In genomic region chr4:41661447-41662076, GRCh38 we compare ENCODE assay signal across 8 cellular contexts.
A peak's percentile ranks its signal among the peaks of the same experiment; 100 is the strongest.
DNase-seq lines count a peak whose midpoint lies in the region; ATAC-seq, FAIRE-seq and TF ChIP-seq lines count a peak whose summit lies in the region.

No MANE protein-coding gene starts in this region.

- ATAC-seq in GM19035 (IDR thresholded peaks at IDR 0.05; ENCODE audit: unreplicated experiment): no peak

- H3K36me3 ChIP-seq in Peyer's patch (no peaks in the 10 kb centered on the region), ascending aorta (peaks cover 3 to 12% of the 10 kb centered on the region in 2 donors), hepatocyte (replicated peaks; ENCODE audit: insufficient read depth, low read depth) (no peaks in the 10 kb centered on the region), small intestine (ENCODE audit: control insufficient read depth in 2 of 2, insufficient read depth in 2 of 2, low read length in 2 of 2) (no peaks in the 10 kb centered on the region)

- TF ChIP-seq CTCF in GM12872 (IDR thresholded peaks at IDR 0.05; ENCODE audit: insufficient read depth, low read depth, low read length) (peak; percentile 89), Peyer's patch (IDR thresholded peaks at IDR 0.05) (peak; percentile 36 to 87 (median 80)), ascending aorta (IDR thresholded peaks at IDR 0.05) (peak; percentile 73 to 93 (median 92)), hepatocyte (IDR thresholded peaks at IDR 0.05; ENCODE audit: poor library complexity) (peak; percentile 90)

- no peaks in the 10 kb centered on the region for H3K79me2 ChIP-seq in hepatocyte

- no peaks in the 10 kb centered on the region for H3K27me3 ChIP-seq in Peyer's patch
- H3K27me3 ChIP-seq in ascending aorta: no peaks in the 10 kb centered on the region
- no peaks in the 10 kb centered on the region for H3K27me3 ChIP-seq in hepatocyte
- H3K27me3 ChIP-seq in small intestine (ENCODE audit: control insufficient read depth in 2 of 2, insufficient read depth in 2 of 2, low read length in 2 of 2): no peaks in the 10 kb centered on the region

- H3K27ac ChIP-seq in Peyer's patch (no peak overlapping the region), ascending aorta (no peak overlapping the region), hepatocyte (no peak overlapping the region), small intestine (ENCODE audit: low read depth in 1 of 2, low read length in 1 of 2) (no peak overlapping the region)

- FAIRE-seq in small intestine (lab: Jason Lieb, UNC): peak; percentile 57

- no peak overlapping the region for H3K4me2 ChIP-seq in hepatocyte

- H4K20me1 ChIP-seq in hepatocyte (ENCODE audit: insufficient read depth, poor library complexity, severe bottlenecking): no peaks in the 10 kb centered on the region

- no peaks in the 10 kb centered on the region for H3K9me3 ChIP-seq in Peyer's patch
- no peaks in the 10 kb centered on the region for H3K9me3 ChIP-seq in ascending aorta
- H3K9me3 ChIP-seq in hepatocyte (ENCODE audit: low read depth): no peaks in the 10 kb centered on the region
- no peaks in the 10 kb centered on the region for H3K9me3 ChIP-seq in small intestine (ENCODE audit: control insufficient read depth, low read depth)

- H3K9me2 ChIP-seq in hepatocyte (replicated peaks; ENCODE audit: insufficient read depth): no peaks in the 10 kb centered on the region

- H3K4me1 ChIP-seq in Peyer's patch (no peaks in the 10 kb centered on the region), ascending aorta (peaks cover 7% of the 10 kb centered on the region in 2 donors), hepatocyte (ENCODE audit: insufficient read depth) (peaks cover 3% of the 10 kb centered on the region), small intestine (ENCODE audit: control insufficient read depth in 2 of 2, insufficient read depth in 1 of 2, low read depth in 1 of 2, low read length in 1 of 2) (no peaks in the 10 kb centered on the region)

- WGBS in hepatocyte (ENCODE audit: low lambda C conversion rate, missing lambda C conversion rate): 43% methylated on average over 6 of the region's 6 CpGs
- WGBS in small intestine, 3 donors: 38 to 47% (median 41%) methylated on average over 6 of the region's 6 CpGs

- peak; percentile 69 for DNase-seq in AG08395 (ENCODE audit: low spot score)
- DNase-seq in HT1080 (ENCODE audit: low read depth): peak; percentile 56
- DNase-seq in Peyer's patch: peak in 2 of 3 donors; percentile 65 to 75
- peak in 1 of 2 donors; percentile 79 for DNase-seq in ascending aorta (ENCODE audit: low spot score in 2 of 2)
- DNase-seq in hepatocyte (ENCODE audit: low spot score): peak; percentile 73
- peak; percentile 41 for DNase-seq in small intestine

- TF ChIP-seq POLR2A in Peyer's patch (IDR thresholded peaks at IDR 0.05): no peak

- intact Hi-C loops in ascending aorta (cut with DNase I): loop anchor here (1.0 kb wide), 2 partner anchors 321 to 380 kb away; no protein-coding TSS in a partner anchor

- no peak overlapping the region for H3K4me3 ChIP-seq in Peyer's patch
- H3K4me3 ChIP-seq in ascending aorta: no peak overlapping the region
- no peak overlapping the region for H3K4me3 ChIP-seq in hepatocyte
- H3K4me3 ChIP-seq in small intestine (ENCODE audit: low read depth in 1 of 2, low read length in 2 of 2): no peak overlapping the region

- H2AFZ ChIP-seq in hepatocyte: no peak overlapping the region
